ENCODE assay signal across 8 cellular contexts in the genomic region with DNA sequence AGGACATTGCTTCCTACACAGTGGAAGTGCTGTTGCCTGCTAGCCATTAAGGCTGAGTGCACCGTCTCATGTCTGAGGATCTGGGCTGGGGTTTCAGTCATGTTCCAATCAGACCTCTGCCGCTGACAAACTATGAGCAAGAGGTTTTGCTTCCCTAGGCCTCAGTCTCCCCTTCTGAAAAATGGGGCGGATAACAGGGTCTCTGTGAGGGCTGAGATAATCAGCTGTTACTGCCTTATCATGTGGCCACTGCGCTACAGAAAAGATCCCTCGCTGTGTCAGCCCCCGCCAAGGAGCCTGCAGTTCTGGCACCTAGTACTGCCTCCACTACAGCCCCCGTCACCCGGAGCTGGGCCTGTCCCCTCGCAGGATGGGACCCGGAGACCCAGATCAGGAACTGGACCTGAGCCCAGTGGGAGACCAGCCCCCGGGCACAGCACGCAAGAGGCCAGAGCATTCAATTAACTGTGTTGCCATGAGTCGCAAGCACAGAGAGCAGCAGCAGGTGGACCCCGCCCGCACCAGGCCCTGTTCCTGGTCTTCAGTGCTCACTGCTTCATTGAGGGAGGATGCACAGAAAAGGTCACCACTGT. TPM values are rescaled to one million over a fixed set of nuclear protein-coding genes. Genes with fewer than 3 reads are reported as not detected.
DNase-seq lines count a peak whose midpoint lies in the region; ATAC-seq, FAIRE-seq and TF ChIP-seq lines count a peak whose summit lies in the region.

No MANE protein-coding gene starts in this region.

- ATAC-seq in naive thymus-derived CD4-positive, alpha-beta T cell = no peak

- H3K36me3 ChIP-seq in effector memory CD4-positive, alpha-beta T cell (ENCODE audit: control insufficient read depth, insufficient read depth, low read length) = peaks cover 3% of the 10 kb centered on the region
- H3K36me3 ChIP-seq in naive thymus-derived CD4-positive, alpha-beta T cell (ENCODE audit: control insufficient read depth in 2 of 3, insufficient read depth in 3 of 3, low read length in 3 of 3) = no peaks in the 10 kb centered on the region

- FAIRE-seq in frontal cortex (lab: Jason Lieb, UNC) = no peak

- H3K27ac Mint-ChIP-seq in naive thymus-derived CD4-positive, alpha-beta T cell = peak overlapping the region in 6 of 9 donors; percentile 59 to 87 (median 79)

- intact Hi-C loops in naive thymus-derived CD4-positive, alpha-beta T cell (cut with micrococcal nuclease) = loop anchor here (10.0 kb wide), 2 partner anchors 1146 to 1236 kb away; partner anchors contain the start of gene DBP (in 1 of the 2)

- H3K9me3 ChIP-seq in effector memory CD4-positive, alpha-beta T cell (ENCODE audit: control insufficient read depth, low read length) = no peaks in the 10 kb centered on the region
- no peaks in the 10 kb centered on the region for H3K9me3 ChIP-seq in naive thymus-derived CD4-positive, alpha-beta T cell (ENCODE audit: control insufficient read depth in 2 of 3, low read length in 3 of 3)

- no peaks in the 10 kb centered on the region for H3K27me3 Mint-ChIP-seq in naive thymus-derived CD4-positive, alpha-beta T cell

- peak overlapping the region; percentile 74 for H3K27ac ChIP-seq in effector memory CD4-positive, alpha-beta T cell (ENCODE audit: insufficient read depth, low read length, poor library complexity, severe bottlenecking)
- H3K27ac ChIP-seq in naive thymus-derived CD4-positive, alpha-beta T cell (ENCODE audit: low read depth, low read length) = peak overlapping the region; percentile 72

- no peak for DNase-seq in AG10803 (ENCODE audit: low read depth)
- no peak for DNase-seq in LNCaP clone FGC (ENCODE audit: low read depth)
- no peak for DNase-seq in effector memory CD4-positive, alpha-beta T cell
- no peak for DNase-seq in naive thymus-derived CD4-positive, alpha-beta T cell
- DNase-seq in amniotic stem cell (lab: John Stamatoyannopoulos, UW) = no peak
- no peak for DNase-seq in stimulated activated CD8-positive, alpha-beta memory T cell treated with anti-CD3 and anti-CD28 coated beads, Interleukin-4, amount 100 ng/mL, for 48 hours
- DNase-seq in frontal cortex (ENCODE audit: low spot score in 2 of 2) = no peak
- no peak for DNase-seq in SHP77 treated with DMSO at 0.1 percent for 48 hours (lab: John Stamatoyannopoulos, UW)

- peaks cover 0 to 1% (median 0%) of the 10 kb centered on the region in 11 donors for H3K9me3 Mint-ChIP-seq in naive thymus-derived CD4-positive, alpha-beta T cell

- POLR2A ChIA-PET in naive thymus-derived CD4-positive, alpha-beta T cell (lab: Charles Lee) = interaction anchor here (0.9 to 1.3 kb wide), 4 partner anchors 20 to 537 kb away, joined by 3 to 8 read pairs (median 4); partner anchors contain the start of genes NUP62 and PTOV1

- H3K27me3 ChIP-seq in effector memory CD4-positive, alpha-beta T cell (replicated peaks; ENCODE audit: control insufficient read depth, insufficient read depth, low read length, poor library complexity, severe bottlenecking) = no peaks in the 10 kb centered on the region
- no peaks in the 10 kb centered on the region for H3K27me3 ChIP-seq in naive thymus-derived CD4-positive, alpha-beta T cell (ENCODE audit: control insufficient read depth in 2 of 2, insufficient read depth in 2 of 2, low read length in 2 of 2)

- peaks cover 0 to 10% (median 0%) of the 10 kb centered on the region in 5 donors for H3K36me3 Mint-ChIP-seq in naive thymus-derived CD4-positive, alpha-beta T cell

- peak overlapping the region in 3 of 10 donors; percentile 28 to 87 (median 87) for H3K4me3 Mint-ChIP-seq in naive thymus-derived CD4-positive, alpha-beta T cell

- TF ChIP-seq CTCF in AG10803 (conservative IDR thresholded peaks at IDR 0.05; ENCODE audit: low read length) (no peak), LNCaP clone FGC (IDR thresholded peaks at IDR 0.05; ENCODE audit: control insufficient read depth, extremely low read depth, insufficient read depth) (no peak)

- H3K4me1 ChIP-seq in effector memory CD4-positive, alpha-beta T cell (ENCODE audit: control insufficient read depth, insufficient read depth, low read length, poor library complexity, severe bottlenecking) = peaks cover 26% of the 10 kb centered on the region
- H3K4me1 ChIP-seq in naive thymus-derived CD4-positive, alpha-beta T cell (ENCODE audit: control insufficient read depth in 2 of 2, insufficient read depth in 2 of 2, low read length in 2 of 2) = peaks cover 27 to 39% of the 10 kb centered on the region in 2 donors

- H3K4me3 ChIP-seq in AG10803 (ENCODE audit: low read length) = peak overlapping the region; percentile 60
- peak overlapping the region; percentile 57 for H3K4me3 ChIP-seq in LNCaP clone FGC (ENCODE audit: low read depth, low read length)
- peak overlapping the region; percentile 61 for H3K4me3 ChIP-seq in effector memory CD4-positive, alpha-beta T cell (ENCODE audit: insufficient read depth, low read depth, low read length, poor library complexity, severe bottlenecking)
- peak overlapping the region; percentile 58 for H3K4me3 ChIP-seq in naive thymus-derived CD4-positive, alpha-beta T cell (ENCODE audit: low read length)

- CTCF ChIA-PET in naive thymus-derived CD4-positive, alpha-beta T cell (lab: Charles Lee) = no interaction called here

- peaks cover 26 to 52% (median 42%) of the 10 kb centered on the region in 7 donors for H3K4me1 Mint-ChIP-seq in naive thymus-derived CD4-positive, alpha-beta T cell

RNA-seq across cellular contexts. Expression of gene PNKP, which starts 3.0 kb away (rescaled TPM):
- 100 to 1,000 TPM; 141 to 174 (median 154) TPM for total RNA-seq in naive thymus-derived CD4-positive, alpha-beta T cell
- polyA plus RNA-seq in naive thymus-derived CD4-positive, alpha-beta T cell = 10 to 100 TPM; 19.4 to 24.8 TPM
- total RNA-seq in frontal cortex = 23.2 TPM

RNA-seq across cellular contexts. Expression of gene AKT1S1, which starts 6.8 kb away (rescaled TPM):
- total RNA-seq in naive thymus-derived CD4-positive, alpha-beta T cell = 10 to 100 TPM; 15.9 to 25.7 (median 21.2) TPM
- 1 to 10 TPM; 4.7 to 5.8 TPM for polyA plus RNA-seq in naive thymus-derived CD4-positive, alpha-beta T cell
- total RNA-seq in frontal cortex = 4.1 TPM

RNA-seq across cellular contexts. Expression of gene TBC1D17, which starts 7.1 kb away (rescaled TPM):
- 100 to 1,000 TPM in 1 of 5 experiments, 10 to 100 TPM in 4; 42.9 to 106 (median 53.0) TPM for total RNA-seq in naive thymus-derived CD4-positive, alpha-beta T cell
- polyA plus RNA-seq in naive thymus-derived CD4-positive, alpha-beta T cell = 10 to 100 TPM; 11.6 to 22.2 TPM
- total RNA-seq in frontal cortex = 5.7 TPM

RNA-seq across cellular contexts. Expression of gene PTOV1, which starts 19.4 kb away (rescaled TPM):
- 100 to 1,000 TPM in 4 of 5 experiments, 10 to 100 TPM in 1; 92.8 to 170 (median 160) TPM for total RNA-seq in naive thymus-derived CD4-positive, alpha-beta T cell
- polyA plus RNA-seq in naive thymus-derived CD4-positive, alpha-beta T cell = 10 to 100 TPM; 49.0 to 68.6 TPM
- total RNA-seq in frontal cortex = 109 TPM

RNA-seq across cellular contexts. Expression of gene IL4I1, which starts 26.3 kb away (rescaled TPM):
- 1 to 10 TPM; 1.2 to 6.8 (median 1.9) TPM for total RNA-seq in naive thymus-derived CD4-positive, alpha-beta T cell
- polyA plus RNA-seq in naive thymus-derived CD4-positive, alpha-beta T cell = not detected
- 0.41 TPM for total RNA-seq in frontal cortex
